1 cellular context compared by ENCODE assay signal in the genomic region with DNA sequence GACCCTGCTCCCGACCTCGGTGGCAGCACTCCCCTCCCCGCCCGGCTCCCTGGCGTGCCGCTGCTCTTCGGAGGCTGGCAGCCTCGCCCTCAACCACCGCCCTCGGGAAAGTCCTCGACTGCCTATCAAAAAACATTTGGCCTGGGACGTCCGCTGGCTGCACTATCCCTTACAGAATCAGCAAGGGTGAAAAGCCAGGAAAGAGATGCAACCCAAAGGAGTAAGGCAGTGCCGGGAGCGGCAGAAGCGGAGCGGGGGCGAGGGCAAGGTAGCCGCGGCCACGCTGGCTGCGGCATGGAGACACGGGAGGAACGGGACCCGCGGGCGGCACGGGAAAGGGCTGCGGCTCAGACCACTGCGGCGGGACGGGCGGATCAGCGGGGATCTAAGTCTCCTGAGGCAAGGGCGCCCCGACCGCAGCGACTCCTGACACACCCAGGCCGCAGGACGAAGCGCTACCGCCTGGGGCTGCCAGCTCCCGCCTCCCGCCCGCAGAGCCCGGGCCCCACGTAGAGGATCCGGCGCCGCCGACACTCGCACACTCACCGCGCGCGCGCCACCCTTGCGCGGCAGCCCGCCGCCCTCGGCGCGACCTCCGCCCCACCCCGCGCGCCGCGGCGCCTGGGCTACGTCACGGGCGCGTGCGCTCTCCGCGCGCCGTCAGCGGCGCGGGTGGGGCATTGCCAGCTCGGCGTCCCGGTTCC.
TF ChIP-seq lines count a peak whose summit lies in the region.

A gene with protein sequence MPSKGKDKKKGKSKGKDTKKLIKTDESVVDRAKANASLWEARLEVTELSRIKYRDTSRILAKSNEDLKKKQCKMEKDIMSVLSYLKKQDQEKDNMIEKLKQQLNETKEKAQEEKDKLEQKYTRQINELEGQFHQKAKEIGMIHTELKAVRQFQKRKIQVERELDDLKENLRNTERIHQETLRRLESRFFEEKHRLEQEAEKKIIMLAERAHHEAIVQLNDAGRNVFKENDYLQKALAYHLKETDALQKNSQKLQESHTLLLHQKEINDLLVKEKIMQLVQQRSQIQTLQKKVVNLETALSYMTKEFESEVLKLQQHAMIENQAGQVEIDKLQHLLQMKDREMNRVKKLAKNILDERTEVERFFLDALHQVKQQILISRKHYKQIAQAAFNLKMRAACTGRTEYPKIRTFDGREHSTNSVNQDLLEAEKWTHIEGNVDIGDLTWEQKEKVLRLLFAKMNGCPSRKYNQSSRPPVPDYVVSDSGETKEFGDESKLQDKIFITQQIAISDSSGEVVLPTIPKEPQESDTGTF (plus strand): TSS at position 646 of the 704 bp plus-strand sequence. CDS start 130 bp downstream, outside the sequence.
A gene with protein sequence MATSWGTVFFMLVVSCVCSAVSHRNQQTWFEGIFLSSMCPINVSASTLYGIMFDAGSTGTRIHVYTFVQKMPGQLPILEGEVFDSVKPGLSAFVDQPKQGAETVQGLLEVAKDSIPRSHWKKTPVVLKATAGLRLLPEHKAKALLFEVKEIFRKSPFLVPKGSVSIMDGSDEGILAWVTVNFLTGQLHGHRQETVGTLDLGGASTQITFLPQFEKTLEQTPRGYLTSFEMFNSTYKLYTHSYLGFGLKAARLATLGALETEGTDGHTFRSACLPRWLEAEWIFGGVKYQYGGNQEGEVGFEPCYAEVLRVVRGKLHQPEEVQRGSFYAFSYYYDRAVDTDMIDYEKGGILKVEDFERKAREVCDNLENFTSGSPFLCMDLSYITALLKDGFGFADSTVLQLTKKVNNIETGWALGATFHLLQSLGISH (minus strand): TSS at position 585 of the 704 bp plus-strand sequence. CDS start 31,186 bp downstream, outside the sequence.

TF ChIP-seq in HEK293, 187 proteins besides CTCF, POLR2A, EP300 and RAD21 (continued from another document):
- TF ChIP-seq, protein P1, sequence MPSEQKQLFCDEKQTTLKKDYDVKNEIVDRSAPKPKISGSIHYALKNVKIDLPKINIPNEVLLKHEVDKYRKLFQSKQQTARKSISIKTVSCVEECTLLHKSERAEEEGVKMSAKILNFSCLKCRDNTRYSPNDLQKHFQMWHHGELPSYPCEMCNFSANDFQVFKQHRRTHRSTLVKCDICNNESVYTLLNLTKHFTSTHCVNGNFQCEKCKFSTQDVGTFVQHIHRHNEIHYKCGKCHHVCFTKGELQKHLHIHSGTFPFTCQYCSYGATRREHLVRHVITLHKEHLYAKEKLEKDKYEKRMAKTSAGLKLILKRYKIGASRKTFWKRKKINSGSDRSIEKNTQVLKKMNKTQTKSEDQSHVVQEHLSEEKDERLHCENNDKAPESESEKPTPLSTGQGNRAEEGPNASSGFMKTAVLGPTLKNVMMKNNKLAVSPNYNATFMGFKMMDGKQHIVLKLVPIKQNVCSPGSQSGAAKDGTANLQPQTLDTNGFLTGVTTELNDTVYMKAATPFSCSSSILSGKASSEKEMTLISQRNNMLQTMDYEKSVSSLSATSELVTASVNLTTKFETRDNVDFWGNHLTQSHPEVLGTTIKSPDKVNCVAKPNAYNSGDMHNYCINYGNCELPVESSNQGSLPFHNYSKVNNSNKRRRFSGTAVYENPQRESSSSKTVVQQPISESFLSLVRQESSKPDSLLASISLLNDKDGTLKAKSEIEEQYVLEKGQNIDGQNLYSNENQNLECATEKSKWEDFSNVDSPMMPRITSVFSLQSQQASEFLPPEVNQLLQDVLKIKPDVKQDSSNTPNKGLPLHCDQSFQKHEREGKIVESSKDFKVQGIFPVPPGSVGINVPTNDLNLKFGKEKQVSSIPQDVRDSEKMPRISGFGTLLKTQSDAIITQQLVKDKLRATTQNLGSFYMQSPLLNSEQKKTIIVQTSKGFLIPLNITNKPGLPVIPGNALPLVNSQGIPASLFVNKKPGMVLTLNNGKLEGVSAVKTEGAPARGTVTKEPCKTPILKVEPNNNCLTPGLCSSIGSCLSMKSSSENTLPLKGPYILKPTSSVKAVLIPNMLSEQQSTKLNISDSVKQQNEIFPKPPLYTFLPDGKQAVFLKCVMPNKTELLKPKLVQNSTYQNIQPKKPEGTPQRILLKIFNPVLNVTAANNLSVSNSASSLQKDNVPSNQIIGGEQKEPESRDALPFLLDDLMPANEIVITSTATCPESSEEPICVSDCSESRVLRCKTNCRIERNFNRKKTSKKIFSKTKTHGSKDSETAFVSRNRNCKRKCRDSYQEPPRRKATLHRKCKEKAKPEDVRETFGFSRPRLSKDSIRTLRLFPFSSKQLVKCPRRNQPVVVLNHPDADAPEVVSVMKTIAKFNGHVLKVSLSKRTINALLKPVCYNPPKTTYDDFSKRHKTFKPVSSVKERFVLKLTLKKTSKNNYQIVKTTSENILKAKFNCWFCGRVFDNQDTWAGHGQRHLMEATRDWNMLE (tag by site-specific recombination; conservative IDR thresholded peaks at IDR 0.05; ENCODE audit: low read depth), result no peak
- no peak for TF ChIP-seq ZNF768 (tag by site-specific recombination; IDR thresholded peaks at IDR 0.05)
- peak; percentile 49; the same call in 1 of the 2 replicates for TF ChIP-seq SP7 (tag by site-specific recombination; IDR thresholded peaks at IDR 0.05)
- peak; percentile 72 for TF ChIP-seq ZNF341 (tag by site-specific recombination; IDR thresholded peaks at IDR 0.05; ENCODE audit: low read depth)
- TF ChIP-seq, protein P2, sequence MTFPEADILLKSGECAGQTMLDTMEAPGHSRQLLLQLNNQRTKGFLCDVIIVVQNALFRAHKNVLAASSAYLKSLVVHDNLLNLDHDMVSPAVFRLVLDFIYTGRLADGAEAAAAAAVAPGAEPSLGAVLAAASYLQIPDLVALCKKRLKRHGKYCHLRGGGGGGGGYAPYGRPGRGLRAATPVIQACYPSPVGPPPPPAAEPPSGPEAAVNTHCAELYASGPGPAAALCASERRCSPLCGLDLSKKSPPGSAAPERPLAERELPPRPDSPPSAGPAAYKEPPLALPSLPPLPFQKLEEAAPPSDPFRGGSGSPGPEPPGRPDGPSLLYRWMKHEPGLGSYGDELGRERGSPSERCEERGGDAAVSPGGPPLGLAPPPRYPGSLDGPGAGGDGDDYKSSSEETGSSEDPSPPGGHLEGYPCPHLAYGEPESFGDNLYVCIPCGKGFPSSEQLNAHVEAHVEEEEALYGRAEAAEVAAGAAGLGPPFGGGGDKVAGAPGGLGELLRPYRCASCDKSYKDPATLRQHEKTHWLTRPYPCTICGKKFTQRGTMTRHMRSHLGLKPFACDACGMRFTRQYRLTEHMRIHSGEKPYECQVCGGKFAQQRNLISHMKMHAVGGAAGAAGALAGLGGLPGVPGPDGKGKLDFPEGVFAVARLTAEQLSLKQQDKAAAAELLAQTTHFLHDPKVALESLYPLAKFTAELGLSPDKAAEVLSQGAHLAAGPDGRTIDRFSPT (tag by site-specific recombination; IDR thresholded peaks at IDR 0.05), result peak; percentile 16; the same call in 1 of the 2 replicates
- TF ChIP-seq, protein P3, sequence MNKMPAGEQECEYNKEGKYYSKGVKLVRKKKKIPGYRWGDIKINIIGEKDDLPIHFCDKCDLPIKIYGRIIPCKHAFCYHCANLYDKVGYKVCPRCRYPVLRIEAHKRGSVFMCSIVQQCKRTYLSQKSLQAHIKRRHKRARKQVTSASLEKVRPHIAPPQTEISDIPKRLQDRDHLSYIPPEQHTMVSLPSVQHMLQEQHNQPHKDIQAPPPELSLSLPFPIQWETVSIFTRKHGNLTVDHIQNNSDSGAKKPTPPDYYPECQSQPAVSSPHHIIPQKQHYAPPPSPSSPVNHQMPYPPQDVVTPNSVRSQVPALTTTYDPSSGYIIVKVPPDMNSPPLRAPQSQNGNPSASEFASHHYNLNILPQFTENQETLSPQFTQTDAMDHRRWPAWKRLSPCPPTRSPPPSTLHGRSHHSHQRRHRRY (tag by site-specific recombination; IDR thresholded peaks at IDR 0.05), result no peak
- no peak for TF ChIP-seq ZNF221 (tag by site-specific recombination; IDR thresholded peaks at IDR 0.05; ENCODE audit: borderline replicate concordance)
- no peak for TF ChIP-seq ZNF76 (tag by site-specific recombination; IDR thresholded peaks at IDR 0.05; ENCODE audit: borderline replicate concordance, low read depth)
- TF ChIP-seq, protein P4, sequence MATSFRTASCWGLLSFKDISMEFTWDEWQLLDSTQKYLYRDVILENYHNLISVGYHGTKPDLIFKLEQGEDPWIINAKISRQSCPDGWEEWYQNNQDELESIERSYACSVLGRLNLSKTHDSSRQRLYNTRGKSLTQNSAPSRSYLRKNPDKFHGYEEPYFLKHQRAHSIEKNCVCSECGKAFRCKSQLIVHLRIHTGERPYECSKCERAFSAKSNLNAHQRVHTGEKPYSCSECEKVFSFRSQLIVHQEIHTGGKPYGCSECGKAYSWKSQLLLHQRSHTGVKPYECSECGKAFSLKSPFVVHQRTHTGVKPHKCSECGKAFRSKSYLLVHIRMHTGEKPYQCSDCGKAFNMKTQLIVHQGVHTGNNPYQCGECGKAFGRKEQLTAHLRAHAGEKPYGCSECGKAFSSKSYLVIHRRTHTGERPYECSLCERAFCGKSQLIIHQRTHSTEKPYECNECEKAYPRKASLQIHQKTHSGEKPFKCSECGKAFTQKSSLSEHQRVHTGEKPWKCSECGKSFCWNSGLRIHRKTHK (tag by site-specific recombination; IDR thresholded peaks at IDR 0.05), result no peak
- TF ChIP-seq ZNF175 (tag by site-specific recombination; IDR thresholded peaks at IDR 0.05), result no peak
- TF ChIP-seq REPIN1 (tag by site-specific recombination; IDR thresholded peaks at IDR 0.05; ENCODE audit: low read depth), result no peak
- TF ChIP-seq SP2 (tag by site-specific recombination; IDR thresholded peaks at IDR 0.05), result peak; percentile 34
- TF ChIP-seq, protein P5, sequence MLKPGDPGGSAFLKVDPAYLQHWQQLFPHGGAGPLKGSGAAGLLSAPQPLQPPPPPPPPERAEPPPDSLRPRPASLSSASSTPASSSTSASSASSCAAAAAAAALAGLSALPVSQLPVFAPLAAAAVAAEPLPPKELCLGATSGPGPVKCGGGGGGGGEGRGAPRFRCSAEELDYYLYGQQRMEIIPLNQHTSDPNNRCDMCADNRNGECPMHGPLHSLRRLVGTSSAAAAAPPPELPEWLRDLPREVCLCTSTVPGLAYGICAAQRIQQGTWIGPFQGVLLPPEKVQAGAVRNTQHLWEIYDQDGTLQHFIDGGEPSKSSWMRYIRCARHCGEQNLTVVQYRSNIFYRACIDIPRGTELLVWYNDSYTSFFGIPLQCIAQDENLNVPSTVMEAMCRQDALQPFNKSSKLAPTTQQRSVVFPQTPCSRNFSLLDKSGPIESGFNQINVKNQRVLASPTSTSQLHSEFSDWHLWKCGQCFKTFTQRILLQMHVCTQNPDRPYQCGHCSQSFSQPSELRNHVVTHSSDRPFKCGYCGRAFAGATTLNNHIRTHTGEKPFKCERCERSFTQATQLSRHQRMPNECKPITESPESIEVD (tag by site-specific recombination; IDR thresholded peaks at IDR 0.05), result no peak
- TF ChIP-seq ZBTB1 (tag by site-specific recombination; IDR thresholded peaks at IDR 0.05), result no peak
- TF ChIP-seq ZNF404 (tag by site-specific recombination; IDR thresholded peaks at IDR 0.05), result no peak
- TF ChIP-seq ZNF561 (tag by site-specific recombination; IDR thresholded peaks at IDR 0.05; ENCODE audit: borderline replicate concordance), result 0 out of 2 replicates have a peak, but pooled peaks have one; percentile 5
- TF ChIP-seq ZNF350 (tag by site-specific recombination; IDR thresholded peaks at IDR 0.05), result no peak
- TF ChIP-seq, protein P6, sequence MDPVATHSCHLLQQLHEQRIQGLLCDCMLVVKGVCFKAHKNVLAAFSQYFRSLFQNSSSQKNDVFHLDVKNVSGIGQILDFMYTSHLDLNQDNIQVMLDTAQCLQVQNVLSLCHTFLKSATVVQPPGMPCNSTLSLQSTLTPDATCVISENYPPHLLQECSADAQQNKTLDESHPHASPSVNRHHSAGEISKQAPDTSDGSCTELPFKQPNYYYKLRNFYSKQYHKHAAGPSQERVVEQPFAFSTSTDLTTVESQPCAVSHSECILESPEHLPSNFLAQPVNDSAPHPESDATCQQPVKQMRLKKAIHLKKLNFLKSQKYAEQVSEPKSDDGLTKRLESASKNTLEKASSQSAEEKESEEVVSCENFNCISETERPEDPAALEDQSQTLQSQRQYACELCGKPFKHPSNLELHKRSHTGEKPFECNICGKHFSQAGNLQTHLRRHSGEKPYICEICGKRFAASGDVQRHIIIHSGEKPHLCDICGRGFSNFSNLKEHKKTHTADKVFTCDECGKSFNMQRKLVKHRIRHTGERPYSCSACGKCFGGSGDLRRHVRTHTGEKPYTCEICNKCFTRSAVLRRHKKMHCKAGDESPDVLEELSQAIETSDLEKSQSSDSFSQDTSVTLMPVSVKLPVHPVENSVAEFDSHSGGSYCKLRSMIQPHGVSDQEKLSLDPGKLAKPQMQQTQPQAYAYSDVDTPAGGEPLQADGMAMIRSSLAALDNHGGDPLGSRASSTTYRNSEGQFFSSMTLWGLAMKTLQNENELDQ (tag by site-specific recombination; IDR thresholded peaks at IDR 0.05; ENCODE audit: low read depth), result no peak
- TF ChIP-seq ZBTB17 (tag by site-specific recombination; IDR thresholded peaks at IDR 0.05), result peak; percentile 66
- TF ChIP-seq ZNF747 (tag by site-specific recombination; IDR thresholded peaks at IDR 0.05), result no peak
- TF ChIP-seq, protein P7, sequence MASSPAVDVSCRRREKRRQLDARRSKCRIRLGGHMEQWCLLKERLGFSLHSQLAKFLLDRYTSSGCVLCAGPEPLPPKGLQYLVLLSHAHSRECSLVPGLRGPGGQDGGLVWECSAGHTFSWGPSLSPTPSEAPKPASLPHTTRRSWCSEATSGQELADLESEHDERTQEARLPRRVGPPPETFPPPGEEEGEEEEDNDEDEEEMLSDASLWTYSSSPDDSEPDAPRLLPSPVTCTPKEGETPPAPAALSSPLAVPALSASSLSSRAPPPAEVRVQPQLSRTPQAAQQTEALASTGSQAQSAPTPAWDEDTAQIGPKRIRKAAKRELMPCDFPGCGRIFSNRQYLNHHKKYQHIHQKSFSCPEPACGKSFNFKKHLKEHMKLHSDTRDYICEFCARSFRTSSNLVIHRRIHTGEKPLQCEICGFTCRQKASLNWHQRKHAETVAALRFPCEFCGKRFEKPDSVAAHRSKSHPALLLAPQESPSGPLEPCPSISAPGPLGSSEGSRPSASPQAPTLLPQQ (tag by site-specific recombination; IDR thresholded peaks at IDR 0.05), result peak; percentile 82
- peak; percentile 43; the same call in 1 of the 2 replicates for TF ChIP-seq ZNF600 (tag by site-specific recombination; IDR thresholded peaks at IDR 0.05)
- TF ChIP-seq FEZF1 (tag by site-specific recombination; IDR thresholded peaks at IDR 0.05), result no peak
- no peak for TF ChIP-seq ZNF155 (tag by site-specific recombination; IDR thresholded peaks at IDR 0.05)
- TF ChIP-seq ZNF837 (tag by site-specific recombination; IDR thresholded peaks at IDR 0.05), result no peak
- no peak for TF ChIP-seq ZNF664 (tag by site-specific recombination; IDR thresholded peaks at IDR 0.05)
- TF ChIP-seq, protein P8, sequence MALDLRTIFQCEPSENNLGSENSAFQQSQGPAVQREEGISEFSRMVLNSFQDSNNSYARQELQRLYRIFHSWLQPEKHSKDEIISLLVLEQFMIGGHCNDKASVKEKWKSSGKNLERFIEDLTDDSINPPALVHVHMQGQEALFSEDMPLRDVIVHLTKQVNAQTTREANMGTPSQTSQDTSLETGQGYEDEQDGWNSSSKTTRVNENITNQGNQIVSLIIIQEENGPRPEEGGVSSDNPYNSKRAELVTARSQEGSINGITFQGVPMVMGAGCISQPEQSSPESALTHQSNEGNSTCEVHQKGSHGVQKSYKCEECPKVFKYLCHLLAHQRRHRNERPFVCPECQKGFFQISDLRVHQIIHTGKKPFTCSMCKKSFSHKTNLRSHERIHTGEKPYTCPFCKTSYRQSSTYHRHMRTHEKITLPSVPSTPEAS (tag by site-specific recombination; IDR thresholded peaks at IDR 0.05), result no peak
- TF ChIP-seq ZNF596 (tag by site-specific recombination; IDR thresholded peaks at IDR 0.05), result no peak
- no peak for TF ChIP-seq ZNF621 (tag by site-specific recombination; IDR thresholded peaks at IDR 0.05)
